16 cellular contexts compared by ENCODE assay signal in the genomic region with DNA sequence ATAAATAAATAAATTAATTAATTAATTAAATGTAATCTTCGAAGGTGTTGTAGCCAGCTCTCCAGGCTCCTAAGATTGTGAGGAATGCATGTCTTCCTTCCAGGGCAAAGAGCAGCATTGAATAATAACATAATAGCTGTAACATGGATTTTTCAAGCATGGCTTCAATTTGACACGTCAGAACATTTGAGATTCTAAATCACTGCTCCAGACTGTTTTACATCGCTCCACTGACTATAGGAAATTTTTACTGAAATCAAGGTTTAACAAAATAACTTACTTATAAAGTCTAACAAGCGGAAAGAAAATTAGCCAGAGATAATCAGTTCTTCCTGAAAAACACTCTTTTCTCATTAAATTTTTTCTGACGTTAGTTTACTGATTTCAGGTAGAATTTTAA. TPM values are rescaled to one million over a fixed set of nuclear protein-coding genes. Genes with fewer than 3 reads are reported as not detected.
DNase-seq lines count a peak whose midpoint lies in the region; ATAC-seq and TF ChIP-seq lines count a peak whose summit lies in the region.
"Had no signal": no experiment of that assay in that cellular context is flagged by ENCODE, and none has a peak within 500 bp of the region (broad histone marks: within the 10 kb centered on the region; RNA-seq: fewer than 3 reads in every experiment).

No MANE protein-coding gene starts in this region.

- TF ChIP-seq RAD21 in HCT116 (IDR thresholded peaks at IDR 0.05; ENCODE audit: low read depth), result no peak

- no peak for TF ChIP-seq POLR2A in HCT116 (IDR thresholded peaks at IDR 0.05; ENCODE audit: borderline replicate concordance, extremely low read depth, insufficient read depth, insufficient read length)

- no peak overlapping the region for H3K9ac ChIP-seq in HCT116 (ENCODE audit: low read length)

- BruUV-seq in HCT116 (replicated peaks; lab: Mats Ljungman, UMichigan), result no TSS peak

- no peaks in the 10 kb centered on the region for H3K9me3 ChIP-seq in HCT116 (ENCODE audit: control insufficient read depth in 1 of 2, insufficient read depth in 1 of 2, low read depth in 1 of 2, low read length in 2 of 2)
- no peaks in the 10 kb centered on the region for H3K9me3 ChIP-seq in osteoblast (ENCODE audit: low read depth, low read length)
- no peaks in the 10 kb centered on the region for H3K9me3 ChIP-seq in MG63
- H3K9me3 ChIP-seq: BE2C had no signal

- H3K36me3 ChIP-seq in HCT116 (ENCODE audit: control insufficient read depth in 1 of 2, insufficient read depth in 2 of 2, low read length in 2 of 2) (no peaks in the 10 kb centered on the region), osteoblast (ENCODE audit: insufficient read depth, low read length) (no peaks in the 10 kb centered on the region), MG63 (no peaks in the 10 kb centered on the region)
- H3K36me3 ChIP-seq: BE2C had no signal

- H3K9me2 ChIP-seq in HCT116 (ENCODE audit: insufficient read depth), result no peaks in the 10 kb centered on the region; the same call in 1 of the 2 replicates

- CTCF ChIA-PET in HCT116 (lab: Charles Lee), result no interaction called here

- H3K4me2 ChIP-seq in HCT116 (ENCODE audit: low read length), result no peak overlapping the region
- H3K4me2 ChIP-seq in osteoblast (ENCODE audit: insufficient read depth, low read length), result peak overlapping the region; percentile 8

- H2AFZ ChIP-seq in HCT116 (ENCODE audit: low read depth, low read length, poor library complexity, severe bottlenecking) (peak overlapping the region; percentile 48), osteoblast (ENCODE audit: low read length) (no peak overlapping the region)

- POLR2A ChIA-PET in HCT116 (lab: Charles Lee), result interaction anchor here (1.1 kb wide), 1 partner anchor 10 kb away, joined by 3 read pairs; no protein-coding TSS in a partner anchor

- no peaks in the 10 kb centered on the region for H4K20me1 ChIP-seq in HCT116 (ENCODE audit: insufficient read depth)
- no peaks in the 10 kb centered on the region for H4K20me1 ChIP-seq in osteoblast (ENCODE audit: insufficient read depth, low read length)

- H3K4me3 ChIP-seq in HCT116 (replicated peaks in 1 of 2; ENCODE audit: low read depth in 1 of 2, low read length in 2 of 2), result no peak overlapping the region
- H3K4me3 ChIP-seq in osteoblast (ENCODE audit: insufficient read depth, low read length), result no peak overlapping the region
- no peak overlapping the region for H3K4me3 ChIP-seq in MG63

- intact Hi-C loops in HCT116 (cut with micrococcal nuclease), result no loop called here

- H3K27me3 ChIP-seq in HCT116 (ENCODE audit: insufficient read depth, low read length) (no peaks in the 10 kb centered on the region), osteoblast (ENCODE audit: insufficient read depth, low read length) (no peaks in the 10 kb centered on the region), MG63 (no peaks in the 10 kb centered on the region)

- RAD21 ChIA-PET in HCT116 (lab: Charles Lee; ENCODE audit: low non-redundant PET in 1 of 2, low total read pairs in 2 of 2, uncharacterized antibody in 2 of 2, unreplicated experiment in 2 of 2), result no interaction called here

- H3K4me1 ChIP-seq in HCT116 (ENCODE audit: control insufficient read depth in 1 of 2, insufficient read depth in 2 of 2, low read length in 2 of 2), result peaks cover 0 to 1% of the 10 kb centered on the region in 2 experiments; a peak in 1 of 4 replicates
- peaks cover 4% of the 10 kb centered on the region for H3K4me1 ChIP-seq in osteoblast (ENCODE audit: insufficient read depth, low read length)
- H3K4me1 ChIP-seq: BE2C had no signal

- H3K79me2 ChIP-seq in HCT116 (ENCODE audit: insufficient read depth, low read length) (no peaks in the 10 kb centered on the region), osteoblast (ENCODE audit: insufficient read depth, low read length) (no peaks in the 10 kb centered on the region)

- H3K27ac ChIP-seq in HCT116 (ENCODE audit: low read depth, low read length), result no peak overlapping the region
- H3K27ac ChIP-seq in osteoblast (ENCODE audit: low read depth, low read length), result no peak overlapping the region

- ATAC-seq in HCT116, result no peak
- ATAC-seq in GM21786 (IDR thresholded peaks at IDR 0.05; ENCODE audit: unreplicated experiment), result no peak
- ATAC-seq: HepG2 had no signal

- no peak for TF ChIP-seq CTCF in HCT116 (IDR thresholded peaks at IDR 0.05 in 2 of 3, conservative IDR thresholded peaks at IDR 0.05 in 1 of 3; ENCODE audit: borderline replicate concordance in 1 of 3, insufficient read depth in 1 of 3, low read depth in 2 of 3, low read length in 2 of 3)
- TF ChIP-seq CTCF in osteoblast (IDR thresholded peaks at IDR 0.05; ENCODE audit: extremely low read depth, low read depth, low read length), result no peak

- DNase-seq in HCT116 (ENCODE audit: low read depth, low spot score) (no peak), fibroblast of peridontal ligament (ENCODE audit: extremely low read depth) (peak; percentile 2), kidney glomerular epithelial cell (lab: John Stamatoyannopoulos, UW) (peak; percentile 82), osteoblast (ENCODE audit: insufficient read length, low spot score, missing footprints) (no peak), MG63 (no peak), Ammon's horn (ENCODE audit: low spot score) (no peak), NCI-H345 treated with DMSO at 0.1 percent for 48 hours (lab: John Stamatoyannopoulos, UW; ENCODE audit: unreplicated experiment) (no peak)
- DNase-seq: BE2C; C1 segment of cervical spinal cord; CD4-positive, CD25-positive, alpha-beta regulatory T cell; CD8-positive, alpha-beta memory T cell; COR-L47; GOT3; H7 had no signal

TF ChIP-seq in HCT116, 20 proteins besides CTCF, POLR2A, EP300 and RAD21:
- TF ChIP-seq, protein P1, sequence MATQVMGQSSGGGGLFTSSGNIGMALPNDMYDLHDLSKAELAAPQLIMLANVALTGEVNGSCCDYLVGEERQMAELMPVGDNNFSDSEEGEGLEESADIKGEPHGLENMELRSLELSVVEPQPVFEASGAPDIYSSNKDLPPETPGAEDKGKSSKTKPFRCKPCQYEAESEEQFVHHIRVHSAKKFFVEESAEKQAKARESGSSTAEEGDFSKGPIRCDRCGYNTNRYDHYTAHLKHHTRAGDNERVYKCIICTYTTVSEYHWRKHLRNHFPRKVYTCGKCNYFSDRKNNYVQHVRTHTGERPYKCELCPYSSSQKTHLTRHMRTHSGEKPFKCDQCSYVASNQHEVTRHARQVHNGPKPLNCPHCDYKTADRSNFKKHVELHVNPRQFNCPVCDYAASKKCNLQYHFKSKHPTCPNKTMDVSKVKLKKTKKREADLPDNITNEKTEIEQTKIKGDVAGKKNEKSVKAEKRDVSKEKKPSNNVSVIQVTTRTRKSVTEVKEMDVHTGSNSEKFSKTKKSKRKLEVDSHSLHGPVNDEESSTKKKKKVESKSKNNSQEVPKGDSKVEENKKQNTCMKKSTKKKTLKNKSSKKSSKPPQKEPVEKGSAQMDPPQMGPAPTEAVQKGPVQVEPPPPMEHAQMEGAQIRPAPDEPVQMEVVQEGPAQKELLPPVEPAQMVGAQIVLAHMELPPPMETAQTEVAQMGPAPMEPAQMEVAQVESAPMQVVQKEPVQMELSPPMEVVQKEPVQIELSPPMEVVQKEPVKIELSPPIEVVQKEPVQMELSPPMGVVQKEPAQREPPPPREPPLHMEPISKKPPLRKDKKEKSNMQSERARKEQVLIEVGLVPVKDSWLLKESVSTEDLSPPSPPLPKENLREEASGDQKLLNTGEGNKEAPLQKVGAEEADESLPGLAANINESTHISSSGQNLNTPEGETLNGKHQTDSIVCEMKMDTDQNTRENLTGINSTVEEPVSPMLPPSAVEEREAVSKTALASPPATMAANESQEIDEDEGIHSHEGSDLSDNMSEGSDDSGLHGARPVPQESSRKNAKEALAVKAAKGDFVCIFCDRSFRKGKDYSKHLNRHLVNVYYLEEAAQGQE (IDR thresholded peaks at IDR 0.05; ENCODE audit: low read depth), result no peak
- TF ChIP-seq ZFX (IDR thresholded peaks at IDR 0.05) (no peak), CEBPB (IDR thresholded peaks at IDR 0.05; ENCODE audit: low read depth) (no peak), POLR2AphosphoS5 (IDR thresholded peaks at IDR 0.05; ENCODE audit: low read depth, low read length) (no peak), FOSL1 (IDR thresholded peaks at IDR 0.05; ENCODE audit: low read depth) (no peak), EZH2phosphoT487 (IDR thresholded peaks at IDR 0.05; ENCODE audit: borderline replicate concordance) (no peak), CBX3 (IDR thresholded peaks at IDR 0.05; ENCODE audit: low read depth) (no peak), TCF7L2 (IDR thresholded peaks at IDR 0.05; ENCODE audit: borderline replicate concordance, extremely low read depth, insufficient read depth, insufficient read length) (no peak), ZNF274 (IDR thresholded peaks at IDR 0.05; ENCODE audit: low read depth, low read length) (no peak), JUND (IDR thresholded peaks at IDR 0.05) (no peak), YY1 (IDR thresholded peaks at IDR 0.05; ENCODE audit: extremely low read depth, insufficient replicate concordance, low read depth, low read length) (no peak)
- TF ChIP-seq, protein P2, sequence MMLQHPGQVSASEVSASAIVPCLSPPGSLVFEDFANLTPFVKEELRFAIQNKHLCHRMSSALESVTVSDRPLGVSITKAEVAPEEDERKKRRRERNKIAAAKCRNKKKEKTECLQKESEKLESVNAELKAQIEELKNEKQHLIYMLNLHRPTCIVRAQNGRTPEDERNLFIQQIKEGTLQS (IDR thresholded peaks at IDR 0.05), result no peak
- TF ChIP-seq, protein P3, sequence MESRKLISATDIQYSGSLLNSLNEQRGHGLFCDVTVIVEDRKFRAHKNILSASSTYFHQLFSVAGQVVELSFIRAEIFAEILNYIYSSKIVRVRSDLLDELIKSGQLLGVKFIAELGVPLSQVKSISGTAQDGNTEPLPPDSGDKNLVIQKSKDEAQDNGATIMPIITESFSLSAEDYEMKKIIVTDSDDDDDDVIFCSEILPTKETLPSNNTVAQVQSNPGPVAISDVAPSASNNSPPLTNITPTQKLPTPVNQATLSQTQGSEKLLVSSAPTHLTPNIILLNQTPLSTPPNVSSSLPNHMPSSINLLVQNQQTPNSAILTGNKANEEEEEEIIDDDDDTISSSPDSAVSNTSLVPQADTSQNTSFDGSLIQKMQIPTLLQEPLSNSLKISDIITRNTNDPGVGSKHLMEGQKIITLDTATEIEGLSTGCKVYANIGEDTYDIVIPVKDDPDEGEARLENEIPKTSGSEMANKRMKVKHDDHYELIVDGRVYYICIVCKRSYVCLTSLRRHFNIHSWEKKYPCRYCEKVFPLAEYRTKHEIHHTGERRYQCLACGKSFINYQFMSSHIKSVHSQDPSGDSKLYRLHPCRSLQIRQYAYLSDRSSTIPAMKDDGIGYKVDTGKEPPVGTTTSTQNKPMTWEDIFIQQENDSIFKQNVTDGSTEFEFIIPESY (IDR thresholded peaks at IDR 0.05; ENCODE audit: extremely low read depth, insufficient replicate concordance, low read length), result no peak

RNA-seq across cellular contexts. Expression of a gene that starts 51.1 kb away (rescaled TPM):
- total RNA-seq in HCT116 (2021; ENCODE audit: unreplicated experiment), result 17.4 TPM
- 8.6 and 9.8 TPM in 2 replicates for polyA plus RNA-seq in HCT116 (2012)
- total RNA-seq in osteoblast, result 59.8 and 60.8 TPM in 2 replicates
- 16.8 and 24.7 TPM in 2 replicates for total RNA-seq in MG63 (2014; rRNA removed; shearing (Covaris generic); ENCODE audit: low replicate concordance)

Comparison
In these comparisons a context has a peak if more than half of its experiments do, and no peak if none do; other contexts are left out.
1. DNase-seq: peak in fibroblast of peridontal ligament (single experiment) and kidney glomerular epithelial cell (single experiment); none in HCT116 (single experiment), osteoblast (single experiment), MG63 (single experiment), Ammon's horn (single experiment) and NCI-H345 treated with DMSO at 0.1 percent for 48 hours (single experiment).